ENCODE assay signal across 7 cellular contexts in genomic region chr6:6686748-6687601, GRCh38.
DNase-seq lines count a peak whose midpoint lies in the region; ATAC-seq lines count a peak whose summit lies in the region.

No MANE protein-coding gene starts in this region.

- H2BK5ac ChIP-seq in mesendoderm (ENCODE audit: low read length), result no peak overlapping the region

- H3K4me2 ChIP-seq in mesendoderm (ENCODE audit: low read length), result peak overlapping the region; percentile 81

- H2BK15ac ChIP-seq in mesendoderm (replicated peaks; ENCODE audit: low read depth), result no peak overlapping the region

- no peak overlapping the region for H3K4ac ChIP-seq in mesendoderm (ENCODE audit: low read depth, low read length)

- H3K23ac ChIP-seq in mesendoderm (ENCODE audit: low read length), result no peak overlapping the region

- H4K8ac ChIP-seq in mesendoderm (ENCODE audit: low read depth, low read length), result no peak overlapping the region

- no peak overlapping the region for H3K9ac ChIP-seq in endocrine pancreas (ENCODE audit: control insufficient read depth, insufficient read depth, low read length)
- H3K9ac ChIP-seq in mesendoderm (ENCODE audit: low read length), result peak overlapping the region; percentile 71

- no peaks in the 10 kb centered on the region for H3K9me3 ChIP-seq in SJCRH30 (replicated peaks)
- no peaks in the 10 kb centered on the region for H3K9me3 ChIP-seq in endocrine pancreas (ENCODE audit: control insufficient read depth, low read length)
- peaks cover 4% of the 10 kb centered on the region for H3K9me3 ChIP-seq in aorta (ENCODE audit: control insufficient read depth, low read length)

- ATAC-seq in GM19395 (IDR thresholded peaks at IDR 0.05; ENCODE audit: unreplicated experiment) (peak; percentile 42), aorta (ENCODE audit: low FRiP score) (peak; percentile 89)

- H3K4me3 ChIP-seq in SJCRH30 (peak overlapping the region; percentile 48), endocrine pancreas (ENCODE audit: control insufficient read depth, insufficient read depth, low read length) (peak overlapping the region; percentile 29), mesendoderm (ENCODE audit: low read length) (peak overlapping the region; percentile 10), aorta (ENCODE audit: low read length in 2 of 2) (no peak overlapping the region)

- H3K4me1 ChIP-seq in SJCRH30 (no peaks in the 10 kb centered on the region), endocrine pancreas (ENCODE audit: control insufficient read depth, insufficient read depth, low read length) (no peaks in the 10 kb centered on the region), mesendoderm (ENCODE audit: control insufficient read depth, low read depth, low read length) (peaks cover 2% of the 10 kb centered on the region), aorta (ENCODE audit: control insufficient read depth in 1 of 2, insufficient read depth in 2 of 2, low read length in 2 of 2) (no peaks in the 10 kb centered on the region)

- no peak overlapping the region for H2BK120ac ChIP-seq in mesendoderm (ENCODE audit: low read depth, low read length)

- no peaks in the 10 kb centered on the region for H3K79me1 ChIP-seq in mesendoderm (ENCODE audit: low read length)

- H3K27ac ChIP-seq in SJCRH30 (no peak overlapping the region), mesendoderm (ENCODE audit: low read depth, low read length) (peak overlapping the region; percentile 68), aorta (ENCODE audit: low read depth in 1 of 2, low read length in 2 of 2) (no peak overlapping the region)

- no peaks in the 10 kb centered on the region for H3K36me3 ChIP-seq in SJCRH30
- H3K36me3 ChIP-seq in endocrine pancreas (ENCODE audit: control insufficient read depth, insufficient read depth, low read length), result no peaks in the 10 kb centered on the region
- H3K36me3 ChIP-seq in mesendoderm (ENCODE audit: control insufficient read depth, insufficient read depth, low read length), result no peaks in the 10 kb centered on the region
- H3K36me3 ChIP-seq in aorta (ENCODE audit: control insufficient read depth in 1 of 2, insufficient read depth in 2 of 2, low read length in 1 of 2), result no peaks in the 10 kb centered on the region

- no peak overlapping the region for H4K5ac ChIP-seq in mesendoderm (ENCODE audit: low read length)

- no CpG with 5 or more reads among the region's 26 CpGs for WGBS in mesendoderm (ENCODE audit: extremely low coverage, insufficient coverage, low lambda C conversion rate)
- WGBS in aorta, 2 donors, result 55 to 59% methylated on average over 26 of the region's 26 CpGs

- DNase-seq in NCI-H1105 treated with DMSO at 0.1 percent for 48 hours (lab: John Stamatoyannopoulos, UW) (peak; percentile 99), SJCRH30 (peak; percentile 89 to 91), mesendoderm (peak; percentile 98), aorta (peak; percentile 82 to 90), amniotic stem cell (lab: John Stamatoyannopoulos, UW) (no peak)

- H2AK5ac ChIP-seq in mesendoderm (ENCODE audit: low read length), result no peak overlapping the region

- peak overlapping the region; percentile 85 for H3K56ac ChIP-seq in mesendoderm (ENCODE audit: low read length)

- intact Hi-C loops in aorta (cut with DNase I), result no loop called here

- H3K27me3 ChIP-seq in SJCRH30, result no peaks in the 10 kb centered on the region
- H3K27me3 ChIP-seq in endocrine pancreas (ENCODE audit: control insufficient read depth, insufficient read depth, low read length), result no peaks in the 10 kb centered on the region
- no peaks in the 10 kb centered on the region for H3K27me3 ChIP-seq in mesendoderm (ENCODE audit: insufficient read depth, low read length, poor library complexity)
- H3K27me3 ChIP-seq in aorta (ENCODE audit: control insufficient read depth in 1 of 2, insufficient read depth in 2 of 2, low read length in 1 of 2), result no peaks in the 10 kb centered on the region

- H3K18ac ChIP-seq in mesendoderm (ENCODE audit: low read length), result peak overlapping the region; percentile 33

- no peaks in the 10 kb centered on the region for H3K79me2 ChIP-seq in mesendoderm (ENCODE audit: control insufficient read depth, insufficient read depth, low read length)

Comparison
In these comparisons a context has a peak if more than half of its experiments do, and no peak if none do; other contexts are left out.
1. H3K4me3 ChIP-seq: peak in SJCRH30 (single experiment), endocrine pancreas (single experiment) and mesendoderm (single experiment); none in aorta (0 of 2).